8 cellular contexts compared by ENCODE assay signal in genomic region chr14:45083979-45084722, GRCh38. TPM values are rescaled to one million over a fixed set of nuclear protein-coding genes. Genes with fewer than 3 reads are reported as not detected.
DNase-seq lines count a peak whose midpoint lies in the region; ATAC-seq and TF ChIP-seq lines count a peak whose summit lies in the region.

Gene PRPF39 (plus strand): TSS chr14:45084116. CDS start chr14:45095240, 11,124 bp downstream.

- TF ChIP-seq CTCF in colonic mucosa (IDR thresholded peaks at IDR 0.05): no peak

- DNase-seq in NCI-H524 treated with DMSO at 0.1 percent for 48 hours (lab: John Stamatoyannopoulos, UW) (peak; percentile 88), colonic mucosa (peak; percentile 96)
- peak; percentile 99 for DNase-seq in activated CD4-positive, alpha-beta T cell treated with anti-CD3 and anti-CD28 coated beads, Interleukin-2, amount 10 ng/mL, durations not matched to agents 24 days and 14 days
- DNase-seq in stimulated activated CD4-positive, alpha-beta T cell treated with anti-CD3 and anti-CD28 coated beads, Interleukin-1b, Interleukin-23, amount 100 ng/mL, for 24 hours (ENCODE audit: low read depth in 4 of 4, low spot score in 1 of 4): peak; percentile 86 to 93 (median 92)

- H3K9ac ChIP-seq in BLaER1 (peak within 1 kb of the TSS; percentile 85), colonic mucosa (ENCODE audit: low read depth in 2 of 2, low read length in 2 of 2) (peak within 1 kb of the TSS; percentile 74 to 76)

- H3K4me1 Mint-ChIP-seq in activated CD4-positive, alpha-beta T cell treated with anti-CD3 and anti-CD28 coated beads, Interleukin-2, amount 10 ng/mL, durations not matched to agents 24 days and 14 days: peaks cover 35% of the 10 kb centered on the region

- peaks cover 51% of the 10 kb centered on the region for H4K20me1 ChIP-seq in BLaER1

- H3K9me3 ChIP-seq in BLaER1 (peaks cover 4% of the 10 kb centered on the region; the same call in 1 of the 2 replicates), colonic mucosa (no peaks in the 10 kb centered on the region)

- H3K27me3 ChIP-seq in BLaER1: no peaks in the 10 kb centered on the region
- no peaks in the 10 kb centered on the region for H3K27me3 ChIP-seq in colonic mucosa
- no peaks in the 10 kb centered on the region for H3K27me3 ChIP-seq in layer of hippocampus (ENCODE audit: control insufficient read depth, insufficient read depth, low read length)

- intact Hi-C loops in activated CD4-positive, alpha-beta T cell treated with anti-CD3 and anti-CD28 coated beads, Interleukin-2, amount 10 ng/mL, durations not matched to agents 24 days and 14 days (cut with micrococcal nuclease): loop anchor here (1.0 to 2.0 kb wide), 4 partner anchors 50 to 187 kb away; partner anchors contain the start of genes FKBP3, MIS18BP1 and TOGARAM1
- intact Hi-C loops in colonic mucosa (cut with DNase I): loop anchor here (5.0 kb wide), 1 partner anchor 122 kb away; the partner anchor contains the start of genes KLHL28 and TOGARAM1

- H3K4me3 ChIP-seq in BLaER1 (peak within 1 kb of the TSS; percentile 78), colonic mucosa (peak within 1 kb of the TSS; percentile 61)

- H3K9me3 Mint-ChIP-seq in activated CD4-positive, alpha-beta T cell treated with anti-CD3 and anti-CD28 coated beads, Interleukin-2, amount 10 ng/mL, durations not matched to agents 24 days and 14 days: no peaks in the 10 kb centered on the region

- H3K36me3 Mint-ChIP-seq in activated CD4-positive, alpha-beta T cell treated with anti-CD3 and anti-CD28 coated beads, Interleukin-2, amount 10 ng/mL, durations not matched to agents 24 days and 14 days (ENCODE audit: low read depth): peaks cover 25% of the 10 kb centered on the region

- H3K4me2 ChIP-seq in BLaER1: peak within 1 kb of the TSS; percentile 92

- 0 out of 2 replicates have a peak, but pooled peaks cover 8% of the 10 kb centered on the region for H3K36me3 ChIP-seq in BLaER1
- H3K36me3 ChIP-seq in colonic mucosa: no peaks in the 10 kb centered on the region

- H3K27ac Mint-ChIP-seq in activated CD4-positive, alpha-beta T cell treated with anti-CD3 and anti-CD28 coated beads, Interleukin-2, amount 10 ng/mL, durations not matched to agents 24 days and 14 days: peak within 1 kb of the TSS; percentile 98

- H3K27ac ChIP-seq in BLaER1 (peak within 1 kb of the TSS; percentile 77), colonic mucosa (peak within 1 kb of the TSS; percentile 85), layer of hippocampus (ENCODE audit: low read depth, low read length) (peak within 1 kb of the TSS; percentile 64)

- H3K4me1 ChIP-seq in BLaER1: peaks cover 23% of the 10 kb centered on the region
- H3K4me1 ChIP-seq in colonic mucosa: no peaks in the 10 kb centered on the region

- H3K4me3 Mint-ChIP-seq in activated CD4-positive, alpha-beta T cell treated with anti-CD3 and anti-CD28 coated beads, Interleukin-2, amount 10 ng/mL, durations not matched to agents 24 days and 14 days: peak within 1 kb of the TSS; percentile 98

- ATAC-seq in GM19324 (IDR thresholded peaks at IDR 0.05; ENCODE audit: low FRiP score, unreplicated experiment): peak; percentile 96
- peak; percentile 85 for ATAC-seq in HG03460 (IDR thresholded peaks at IDR 0.05; ENCODE audit: unreplicated experiment)

- no peaks in the 10 kb centered on the region for H3K27me3 Mint-ChIP-seq in activated CD4-positive, alpha-beta T cell treated with anti-CD3 and anti-CD28 coated beads, Interleukin-2, amount 10 ng/mL, durations not matched to agents 24 days and 14 days

RNA-seq across cellular contexts. Expression of gene PRPF39, which starts in this region (rescaled TPM):
- 48.1 and 50.5 TPM in 2 replicates for total RNA-seq in activated CD4-positive, alpha-beta T cell treated with anti-CD3 and anti-CD28 coated beads, Interleukin-2, amount 10 ng/mL, durations not matched to agents 24 days and 14 days
- 10 to 100 TPM; 22.3 to 33.4 TPM for total RNA-seq in colonic mucosa

Comparison
In these comparisons a context has a peak if more than half of its experiments do, and no peak if none do; other contexts are left out.
1. Peak in every context shown above with its lines: DNase-seq, ATAC-seq, H3K4me3 ChIP-seq and H3K27ac ChIP-seq.